24 cellular contexts compared by ENCODE assay signal in the genomic region with DNA sequence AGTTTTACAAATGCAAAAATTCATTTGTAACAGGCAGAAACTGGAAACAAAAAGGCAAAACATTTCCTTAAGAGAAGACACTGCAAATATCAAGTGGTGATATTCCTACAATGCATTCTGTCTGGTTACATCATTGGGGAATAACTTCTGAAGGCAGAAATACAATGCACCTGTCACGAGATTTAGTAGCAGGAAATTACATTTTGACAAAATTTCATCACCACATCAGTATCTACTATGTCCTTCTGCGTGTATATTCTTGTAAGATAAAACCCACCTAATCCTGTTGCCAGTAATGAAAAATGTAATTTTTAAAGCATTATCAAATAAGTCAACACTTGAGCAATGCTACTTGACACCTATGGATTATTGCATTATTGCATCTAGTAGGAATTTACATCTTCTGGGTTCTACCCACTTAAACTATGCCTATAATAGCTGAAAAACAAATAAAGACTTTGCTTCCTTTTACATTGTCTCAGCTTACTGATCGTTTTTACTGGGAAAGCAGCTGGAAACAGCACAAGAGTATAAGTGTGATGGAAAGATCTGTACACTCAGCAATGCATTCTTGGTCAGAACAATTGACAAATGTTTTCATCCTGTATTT. TPM values are rescaled to one million over a fixed set of nuclear protein-coding genes. Genes with fewer than 3 reads are reported as not detected.
DNase-seq lines count a peak whose midpoint lies in the region; ATAC-seq and TF ChIP-seq lines count a peak whose summit lies in the region.
"Had no signal": no experiment of that assay in that cellular context is flagged by ENCODE, and none has a peak within 500 bp of the region (broad histone marks: within the 10 kb centered on the region; RNA-seq: fewer than 3 reads in every experiment).

No MANE protein-coding gene starts in this region.

- TF ChIP-seq CTCF in heart left ventricle (IDR thresholded peaks at IDR 0.05) (no peak), heart right ventricle (IDR thresholded peaks at IDR 0.05) (no peak), left lung (IDR thresholded peaks at IDR 0.05) (no peak), glutamatergic neuron (IDR thresholded peaks at IDR 0.05; ENCODE audit: partially characterized antibody, unreplicated experiment) (no peak)

- H3K4me3 ChIP-seq in heart left ventricle (no peak overlapping the region), heart right ventricle (no peak overlapping the region), ectodermal cell (ENCODE audit: insufficient read depth, low read depth, low read length) (no peak overlapping the region), left lung (no peak overlapping the region)
- H3K4me3 ChIP-seq: ascending aorta, BLaER1, spleen, upper lobe of left lung had no signal

- H3K27me3 ChIP-seq in heart left ventricle (no peaks in the 10 kb centered on the region), heart right ventricle (no peaks in the 10 kb centered on the region), ectodermal cell (ENCODE audit: control insufficient read depth, insufficient read depth, low read length, poor library complexity, severe bottlenecking) (no peaks in the 10 kb centered on the region), left lung (no peaks in the 10 kb centered on the region)
- H3K27me3 ChIP-seq: ascending aorta, BLaER1, upper lobe of left lung had no signal

- WGBS in heart left ventricle, 4 donors = 48 to 52% (median 51%) methylated on average over 3 of the region's 3 CpGs
- WGBS in heart right ventricle, 2 donors = 46 to 47% methylated on average over 3 of the region's 3 CpGs
- WGBS in ectodermal cell, 2 experiments = 90 to 100% methylated on average over 2 to 3 of the region's 3 CpGs

- H3K4me1 Mint-ChIP-seq in glutamatergic neuron (ENCODE audit: low read depth, unreplicated experiment) = no peaks in the 10 kb centered on the region
- H3K4me1 Mint-ChIP-seq: memory B cell had no signal

- ATAC-seq in heart left ventricle (no peak), heart right ventricle (no peak), left lung (no peak), GM18519 (IDR thresholded peaks at IDR 0.05; ENCODE audit: low FRiP score, unreplicated experiment) (no peak), GM18517 (IDR thresholded peaks at IDR 0.05; ENCODE audit: unreplicated experiment) (no peak)
- ATAC-seq: natural killer cell treated with Interleukin-12 subunit alpha and Interleukin-12 subunit beta and Interleukin-15 and Interleukin-18, amount 100 ng/mL, for 72 hours; stimulated activated naive CD8-positive, alpha-beta T cell treated with anti-CD3 and anti-CD28 coated beads, Interleukin-15, amount 100 ng/mL, for 72 hours had no signal

- TF ChIP-seq POLR2A in heart left ventricle (IDR thresholded peaks at IDR 0.05) = no peak

- peak overlapping the region in 10 of 12 donors; percentile 0 to 83 (median 65) for H3K27ac ChIP-seq in heart left ventricle
- H3K27ac ChIP-seq in heart right ventricle = peak overlapping the region in 5 of 10 donors; percentile 38 to 75 (median 47)
- peak overlapping the region; percentile 78 for H3K27ac ChIP-seq in ectodermal cell (ENCODE audit: insufficient read depth, low read depth, low read length, poor library complexity, severe bottlenecking)
- H3K27ac ChIP-seq in left lung = no peak overlapping the region
- H3K27ac ChIP-seq: BLaER1, spleen, upper lobe of left lung had no signal

- H3K4me1 ChIP-seq in heart left ventricle (peaks cover 8 to 67% (median 37%) of the 10 kb centered on the region in 12 donors), heart right ventricle (peaks cover 7 to 63% (median 50%) of the 10 kb centered on the region in 9 donors), ectodermal cell (ENCODE audit: control insufficient read depth, insufficient read depth, low read length) (peaks cover 42% of the 10 kb centered on the region), left lung (peaks cover 6 to 13% of the 10 kb centered on the region in 2 donors)
- H3K4me1 ChIP-seq: BLaER1 had no signal

- H3K27me3 Mint-ChIP-seq in glutamatergic neuron (ENCODE audit: unreplicated experiment) = no peaks in the 10 kb centered on the region
- H3K27me3 Mint-ChIP-seq: memory B cell; stimulated activated naive CD8-positive, alpha-beta T cell treated with anti-CD3 and anti-CD28 coated beads, Interleukin-15, amount 100 ng/mL, for 72 hours had no signal

- H3K4me3 Mint-ChIP-seq in glutamatergic neuron (ENCODE audit: unreplicated experiment) = no peak overlapping the region
- H3K4me3 Mint-ChIP-seq: memory B cell; natural killer cell treated with Interleukin-12 subunit alpha and Interleukin-12 subunit beta and Interleukin-15 and Interleukin-18, amount 100 ng/mL, for 72 hours; stimulated activated naive CD8-positive, alpha-beta T cell treated with anti-CD3 and anti-CD28 coated beads, Interleukin-15, amount 100 ng/mL, for 72 hours had no signal

- peaks cover 0 to 8% (median 0%) of the 10 kb centered on the region in 9 donors for H3K36me3 ChIP-seq in heart left ventricle
- peaks cover 0 to 9% (median 0%) of the 10 kb centered on the region in 9 donors for H3K36me3 ChIP-seq in heart right ventricle
- H3K36me3 ChIP-seq in ectodermal cell (ENCODE audit: control insufficient read depth, insufficient read depth, low read length) = no peaks in the 10 kb centered on the region
- no peaks in the 10 kb centered on the region for H3K36me3 ChIP-seq in left lung
- H3K36me3 ChIP-seq: ascending aorta, spleen, upper lobe of left lung had no signal

- H3K9me3 Mint-ChIP-seq in glutamatergic neuron (ENCODE audit: unreplicated experiment) = no peaks in the 10 kb centered on the region
- H3K9me3 Mint-ChIP-seq: memory B cell; natural killer cell treated with Interleukin-12 subunit alpha and Interleukin-12 subunit beta and Interleukin-15 and Interleukin-18, amount 100 ng/mL, for 72 hours had no signal

- no peak for DNase-seq in heart left ventricle
- no peak for DNase-seq in heart right ventricle
- DNase-seq in myocyte (ENCODE audit: low read depth) = peak; percentile 29
- no peak for DNase-seq in left lung
- no peak for DNase-seq in glutamatergic neuron
- DNase-seq: activated CD4-positive, alpha-beta T cell treated with anti-CD3 and anti-CD28 coated beads for 4 hours; activated naive CD4-positive, alpha-beta T cell treated with anti-CD3 and anti-CD28 coated beads, Interleukin-2, amount 50 U/mL, for 16 hours; Calu3; MM.1S; NCI-H1436 treated with DMSO at 0.1 percent for 48 hours; NCI-H82; posterior cingulate gyrus; SHP77 treated with DMSO at 0.1 percent for 48 hours; spleen; stimulated activated CD4-positive, alpha-beta T cell treated with anti-CD3 and anti-CD28 coated beads, Interleukin-4, amount 100 ng/mL, for 4 hours; stimulated activated naive CD8-positive, alpha-beta T cell treated with anti-CD3 and anti-CD28 coated beads, Interleukin-15, amount 100 ng/mL, for 72 hours; upper lobe of left lung had no signal

- H3K9me3 ChIP-seq in heart left ventricle (no peaks in the 10 kb centered on the region), heart right ventricle (no peaks in the 10 kb centered on the region), ectodermal cell (ENCODE audit: control insufficient read depth, low read length) (no peaks in the 10 kb centered on the region), left lung (no peaks in the 10 kb centered on the region)
- H3K9me3 ChIP-seq: ascending aorta, spleen, upper lobe of left lung had no signal

- H3K36me3 Mint-ChIP-seq in glutamatergic neuron (ENCODE audit: unreplicated experiment) = no peaks in the 10 kb centered on the region
- H3K36me3 Mint-ChIP-seq: memory B cell; natural killer cell treated with Interleukin-12 subunit alpha and Interleukin-12 subunit beta and Interleukin-15 and Interleukin-18, amount 100 ng/mL, for 72 hours had no signal

- no peak overlapping the region for H3K27ac Mint-ChIP-seq in glutamatergic neuron (ENCODE audit: unreplicated experiment)
- H3K27ac Mint-ChIP-seq: memory B cell; natural killer cell treated with Interleukin-12 subunit alpha and Interleukin-12 subunit beta and Interleukin-15 and Interleukin-18, amount 100 ng/mL, for 72 hours; stimulated activated naive CD8-positive, alpha-beta T cell treated with anti-CD3 and anti-CD28 coated beads, Interleukin-15, amount 100 ng/mL, for 72 hours had no signal

- intact Hi-C loops in heart left ventricle (cut with DNase I) = loop anchor here in 1 of 10 donors (5.0 kb wide), 1 partner anchor 57 kb away; the partner anchor contains the start of gene IRS1
- intact Hi-C loops in heart right ventricle (cut with DNase I) = loop anchor here in 2 of 10 donors (5.0 to 10.0 kb wide), 2 partner anchors 52 to 55 kb away; partner anchors contain the start of gene IRS1 (in 1 of the 2)
- intact Hi-C loops in left lung (cut with DNase I) = no loop called here

RNA-seq across cellular contexts. Expression of gene IRS1, which starts 59.5 kb away (rescaled TPM):
- total RNA-seq in heart left ventricle (10 to 100 TPM; 13.4 to 45.8 (median 16.8) TPM), heart right ventricle (10 to 100 TPM; 12.7 to 20.2 (median 15.1) TPM), myocyte (32.3 and 38.1 TPM in 2 replicates), left lung (10 to 100 TPM; 13.3 to 15.9 TPM), glutamatergic neuron (ENCODE audit: unreplicated experiment) (8.1 TPM)
- polyA plus RNA-seq in heart left ventricle (1 to 10 TPM; 5.0 to 6.5 TPM), heart right ventricle (1 to 10 TPM; 2.2 to 5.6 TPM)
- polyA plus RNA-seq in ectodermal cell (2013, experiment 1 of 4) = 24.0 TPM
- 18.5 TPM for polyA plus RNA-seq in ectodermal cell (2013, experiment 2 of 4)
- polyA plus RNA-seq in ectodermal cell (2013, experiment 3 of 4) = 16.4 TPM
- 18.7 TPM for polyA plus RNA-seq in ectodermal cell (2013, experiment 4 of 4)
- 11.7 TPM for polyA plus RNA-seq in myocyte (2012)

Comparison
In these comparisons a context has a peak if more than half of its experiments do, and no peak if none do; other contexts are left out.
1. H3K27ac ChIP-seq: peak in heart left ventricle (10 of 12) and ectodermal cell (single experiment); none in left lung (0 of 2).